ENCODE assay signal across 9 cellular contexts in the genomic region with DNA sequence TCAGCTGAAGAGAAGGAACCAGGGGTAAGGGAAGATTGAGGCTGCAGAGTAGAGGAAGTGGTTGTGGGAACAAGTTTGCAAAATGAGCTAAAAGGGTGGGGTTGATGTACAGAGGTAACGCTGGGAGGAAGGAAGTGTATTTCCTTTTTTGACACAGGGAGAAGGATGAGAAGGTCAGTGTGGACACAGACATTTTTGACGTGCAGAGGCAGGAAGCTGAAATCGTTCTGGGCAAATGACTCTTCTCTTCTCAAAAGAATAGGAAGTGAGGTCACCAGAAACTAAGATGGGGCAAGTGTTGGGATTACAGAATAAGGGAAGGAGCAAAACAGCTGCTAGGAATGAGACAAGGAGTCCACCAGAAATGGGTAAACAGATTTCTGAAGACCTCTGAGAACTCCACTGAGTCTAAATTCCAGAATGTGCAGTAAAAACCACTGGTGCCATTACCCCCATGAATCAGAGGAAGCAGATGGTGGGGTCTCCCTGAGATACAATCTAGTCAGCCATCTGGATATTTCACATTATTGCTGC. TPM values are rescaled to one million over a fixed set of nuclear protein-coding genes. Genes with fewer than 3 reads are reported as not detected.
DNase-seq lines count a peak whose midpoint lies in the region; ATAC-seq, FAIRE-seq and TF ChIP-seq lines count a peak whose summit lies in the region.
"Had no signal": no experiment of that assay in that cellular context is flagged by ENCODE, and none has a peak within 500 bp of the region (broad histone marks: within the 10 kb centered on the region; RNA-seq: fewer than 3 reads in every experiment).

No MANE protein-coding gene starts in this region.

- BruUV-seq in K562 (replicated peaks; lab: Mats Ljungman, UMichigan), result no TSS peak

- H3K9me1 ChIP-seq in K562 (ENCODE audit: control insufficient read depth, insufficient read depth, low read length), result no peaks in the 10 kb centered on the region

- peak; percentile 89 for ATAC-seq in GM18907 (IDR thresholded peaks at IDR 0.05; ENCODE audit: unreplicated experiment)
- no peak for ATAC-seq in K562
- peak; percentile 94 for ATAC-seq in naive thymus-derived CD4-positive, alpha-beta T cell
- no peak for ATAC-seq in GM19035 (IDR thresholded peaks at IDR 0.05; ENCODE audit: unreplicated experiment)
- no peak for ATAC-seq in GM18498 (IDR thresholded peaks at IDR 0.05; ENCODE audit: unreplicated experiment)

- 0% methylated on average over 3 of the region's 3 CpGs for WGBS in K562 (ENCODE audit: insufficient coverage, low coverage, missing lambda C conversion rate)

- no peak overlapping the region for H3K4me3 ChIP-seq in K562
- peak overlapping the region; percentile 43 for H3K4me3 ChIP-seq in naive thymus-derived CD4-positive, alpha-beta T cell (ENCODE audit: low read length)

- peaks cover 4% of the 10 kb centered on the region; the same call in 1 of the 2 replicates for H3K9me3 ChIP-seq in K562 (replicated peaks; ENCODE audit: control insufficient read depth, insufficient read depth, low read depth, low read length)
- peaks cover 0 to 7% (median 0%) of the 10 kb centered on the region in 3 experiments for H3K9me3 ChIP-seq in naive thymus-derived CD4-positive, alpha-beta T cell (ENCODE audit: control insufficient read depth in 2 of 3, low read length in 3 of 3)

- H4K20me1 ChIP-seq in K562 (replicated peaks; ENCODE audit: control insufficient read depth, insufficient read depth, low read length), result no peaks in the 10 kb centered on the region

- peaks cover 0 to 2% (median 0%) of the 10 kb centered on the region in 11 donors for H3K9me3 Mint-ChIP-seq in naive thymus-derived CD4-positive, alpha-beta T cell

- no peak for TF ChIP-seq CTCF in K562 (IDR thresholded peaks at IDR 0.05 in 2 of 3, conservative IDR thresholded peaks at IDR 0.05 in 1 of 3; ENCODE audit: insufficient read depth in 2 of 3, low read depth in 1 of 3, low read length in 3 of 3)

- peak overlapping the region; percentile 57; the same call in 1 of the 2 replicates for H2AFZ ChIP-seq in K562 (ENCODE audit: low read depth, low read length)

- no peak for TF ChIP-seq EP300 in K562 (IDR thresholded peaks at IDR 0.05; ENCODE audit: low read length)

- no peak for FAIRE-seq in K562 (lab: Jason Lieb, UNC)

- H3K4me1 Mint-ChIP-seq in naive thymus-derived CD4-positive, alpha-beta T cell, result peaks cover 8 to 29% (median 23%) of the 10 kb centered on the region in 7 donors

- no peak for TF ChIP-seq RAD21 in K562 (CRISPR knock-in tag; conservative IDR thresholded peaks at IDR 0.05 in 1 of 2, IDR thresholded peaks at IDR 0.05 in 1 of 2)

- TF ChIP-seq POLR2A in K562 (conservative IDR thresholded peaks at IDR 0.05), result no peak

- no peak overlapping the region for H3K27ac Mint-ChIP-seq in naive thymus-derived CD4-positive, alpha-beta T cell

- no peak overlapping the region for H3K27ac ChIP-seq in K562 (ENCODE audit: extremely low read depth, low read depth, low read length)
- peak overlapping the region; percentile 49 for H3K27ac ChIP-seq in naive thymus-derived CD4-positive, alpha-beta T cell (ENCODE audit: low read depth, low read length)

- no peaks in the 10 kb centered on the region; a peak in 1 of 5 replicates for H3K4me1 ChIP-seq in K562 (replicated peaks in 1 of 2; ENCODE audit: control insufficient read depth in 2 of 2, insufficient read depth in 2 of 2, low read length in 2 of 2)
- H3K4me1 ChIP-seq in naive thymus-derived CD4-positive, alpha-beta T cell (ENCODE audit: control insufficient read depth in 2 of 2, insufficient read depth in 2 of 2, low read length in 2 of 2), result peaks cover 34 to 60% of the 10 kb centered on the region in 2 donors

- no peaks in the 10 kb centered on the region for H3K27me3 Mint-ChIP-seq in naive thymus-derived CD4-positive, alpha-beta T cell

- peaks cover 0 to 3% (median 0%) of the 10 kb centered on the region in 5 donors for H3K36me3 Mint-ChIP-seq in naive thymus-derived CD4-positive, alpha-beta T cell

- H3K4me3 Mint-ChIP-seq in naive thymus-derived CD4-positive, alpha-beta T cell, result no peak overlapping the region

- 0 out of 2 replicates have a peak overlapping the region, but pooled peaks have one; percentile 1 for H3K4me2 ChIP-seq in K562 (ENCODE audit: insufficient read depth, low read length)

- no peaks in the 10 kb centered on the region for H3K79me2 ChIP-seq in K562 (ENCODE audit: control insufficient read depth, insufficient read depth, low read length)

- peaks cover 11 to 26% of the 10 kb centered on the region in 2 experiments for H3K27me3 ChIP-seq in K562 (ENCODE audit: control insufficient read depth in 2 of 2, insufficient read depth in 2 of 2, low read length in 2 of 2)
- H3K27me3 ChIP-seq in naive thymus-derived CD4-positive, alpha-beta T cell (ENCODE audit: control insufficient read depth in 2 of 2, insufficient read depth in 2 of 2, low read length in 2 of 2), result no peaks in the 10 kb centered on the region

- H3K36me3 ChIP-seq in K562 (ENCODE audit: control insufficient read depth, insufficient read depth, low read length), result no peaks in the 10 kb centered on the region
- no peaks in the 10 kb centered on the region for H3K36me3 ChIP-seq in naive thymus-derived CD4-positive, alpha-beta T cell (ENCODE audit: control insufficient read depth in 2 of 3, insufficient read depth in 3 of 3, low read length in 3 of 3)

- in situ Hi-C loops in K562 (cut with MboI), result no loop called here

- intact Hi-C loops in K562 (cut with micrococcal nuclease), result no loop called here
- intact Hi-C loops in naive thymus-derived CD4-positive, alpha-beta T cell (cut with micrococcal nuclease), result loop anchor here (1.0 to 10.0 kb wide), 6 partner anchors 14 to 246 kb away; partner anchors contain the start of genes CNOT11 (in 2 of the 2) and RNF149 (in 1 of the 2)

- POLR2A ChIA-PET in K562 (lab: Yijun Ruan, JAX), result no interaction called here
- POLR2A ChIA-PET in naive thymus-derived CD4-positive, alpha-beta T cell (lab: Charles Lee), result interaction anchor here (0.5 to 8.4 kb wide), 15 partner anchors 8 to 361 kb away, joined by 3 to 104 read pairs (median 4); partner anchors contain the start of genes CNOT11, RNF149 and RPL31

- CTCF ChIA-PET in K562 (lab: Yijun Ruan, JAX; ENCODE audit: low intra/inter-chr PET ratio), result no interaction called here
- CTCF ChIA-PET in naive thymus-derived CD4-positive, alpha-beta T cell (lab: Charles Lee), result interaction anchor here (0.8 to 6.2 kb wide), 3 partner anchors 13 to 30 kb away, joined by 3 to 49 read pairs (median 6); no protein-coding TSS in a partner anchor

- peak; percentile 95 for DNase-seq in LHCN-M2 (ENCODE audit: low read depth)
- no peak for DNase-seq in K562 (ENCODE audit: extremely low read depth in 1 of 4, low spot score in 3 of 4)
- DNase-seq in naive thymus-derived CD4-positive, alpha-beta T cell, result peak in 7 of 9 donors; percentile 43 to 84 (median 81)
- DNase-seq in RPMI8226, result no peak
- DNase-seq in DMS79 treated with DMSO at 0.1 percent for 48 hours (lab: John Stamatoyannopoulos, UW), result no peak

- H3K9ac ChIP-seq in K562 (ENCODE audit: insufficient read depth in 1 of 2, low read depth in 2 of 2, low read length in 2 of 2), result no peak overlapping the region

TF ChIP-seq in K562, 482 proteins besides CTCF, POLR2A, EP300 and RAD21 (continues in another document):
- TF ChIP-seq ZNF133 (CRISPR knock-in tag; IDR thresholded peaks at IDR 0.05) (no peak), FOSL1 (tag; conservative IDR thresholded peaks at IDR 0.05) (no peak)

RNA-seq across cellular contexts. Expression of gene RNF149, which starts 20.0 kb away (rescaled TPM):
- 75.9 and 97.7 TPM in 2 replicates for total RNA-seq in LHCN-M2 (2014; rRNA removed)
- 12.4 TPM for polyA plus RNA-seq in LHCN-M2 (2012)
- 82.0 and 197 TPM in 2 replicates for total RNA-seq in K562 (2011; cell fraction: chromatin; rRNA removed; ENCODE audit: low replicate concordance)
- total RNA-seq in K562 (2011; cell fraction: nucleolus; rRNA removed), result 55.7 and 63.3 TPM in 2 replicates
- 101 and 175 TPM in 2 replicates for total RNA-seq in K562 (2011; cell fraction: nucleoplasm; rRNA removed)
- 24.1 and 25.3 TPM in 2 replicates for total RNA-seq in K562 (2014; rRNA removed)
- total RNA-seq in K562 (2014; rRNA removed; fragmentation: Illumina TruSeq; extraction: Trizol), result 31.5 and 36.1 TPM in 2 replicates
- 23.3 and 28.3 TPM in 2 replicates for total RNA-seq in K562 (2015; rRNA removed; fragmentation: Illumina TruSeq; extraction: Trizol)
- total RNA-seq in K562 (2021), result 21.8 and 22.8 TPM in 2 replicates
- 27.2 and 28.4 TPM in 2 replicates for polyA plus RNA-seq in K562 (2011; rRNA removed)
- 8.5 and 12.5 TPM in 2 replicates for polyA plus RNA-seq in K562 (2011; cell fraction: cytosol; rRNA removed)
- polyA plus RNA-seq in K562 (2011; cell fraction: nucleus; rRNA removed), result 34.9 and 38.9 TPM in 2 replicates
- 12.4 and 17.9 TPM in 2 replicates for polyA plus RNA-seq in K562 (2012)
- polyA plus RNA-seq in K562 (2014; fragmentation: Illumina TruSeq; extraction: Trizol), result 17.7 and 21.3 TPM in 2 replicates
- 1 to 10 TPM; 9.0 to 9.5 TPM for polyA plus RNA-seq in K562 (2014; fragmentation: Nextera tagmentation; extraction: Ambion mirVana)
- polyA plus RNA-seq in K562 (2014; rRNA removed), result 21.0 and 23.3 TPM in 2 replicates
- 31.2 and 33.4 TPM in 2 replicates for polyA minus RNA-seq in K562 (2011; rRNA and poly(A)+ RNA removed)
- polyA minus RNA-seq in K562 (2011; cell fraction: cytosol; rRNA and poly(A)+ RNA removed), result 11.4 and 13.9 TPM in 2 replicates
- polyA minus RNA-seq in K562 (2011; cell fraction: nucleus; rRNA and poly(A)+ RNA removed), result 25.7 and 42.1 TPM in 2 replicates
- 100 to 1,000 TPM in 4 of 5 experiments, 10 to 100 TPM in 1; 88.9 to 159 (median 114) TPM for total RNA-seq in naive thymus-derived CD4-positive, alpha-beta T cell
- polyA plus RNA-seq in naive thymus-derived CD4-positive, alpha-beta T cell, result 10 to 100 TPM; 45.2 to 52.6 TPM

RNA-seq across cellular contexts. Expression of gene CREG2, which starts 58.8 kb away (rescaled TPM):
- total RNA-seq in LHCN-M2 (2014; rRNA removed), result 1.8 and 2.4 TPM in 2 replicates
- polyA plus RNA-seq in LHCN-M2 (2012), result 0.17 TPM
- total RNA-seq in K562 (2011; cell fraction: chromatin; rRNA removed; ENCODE audit: low replicate concordance), result not detected in 2 replicates
- not detected in 2 replicates for total RNA-seq in K562 (2011; cell fraction: nucleolus; rRNA removed)
- not detected in 2 replicates for total RNA-seq in K562 (2011; cell fraction: nucleoplasm; rRNA removed)
- total RNA-seq in K562 (2014; rRNA removed), result not detected in 2 replicates
- not detected in 2 replicates for total RNA-seq in K562 (2014; rRNA removed; fragmentation: Illumina TruSeq; extraction: Trizol)
- total RNA-seq in K562 (2015; rRNA removed; fragmentation: Illumina TruSeq; extraction: Trizol), result not detected in 2 replicates
- not detected in 2 replicates for total RNA-seq in K562 (2021)
- not detected in 2 replicates for polyA plus RNA-seq in K562 (2011; rRNA removed)
- not detected in 2 replicates for polyA plus RNA-seq in K562 (2011; cell fraction: cytosol; rRNA removed)
- polyA plus RNA-seq in K562 (2011; cell fraction: nucleus; rRNA removed), result not detected in 2 replicates
- not detected in 2 replicates for polyA plus RNA-seq in K562 (2012)
- not detected in 2 replicates for polyA plus RNA-seq in K562 (2014; fragmentation: Illumina TruSeq; extraction: Trizol)
- not detected for polyA plus RNA-seq in K562 (2014; fragmentation: Nextera tagmentation; extraction: Ambion mirVana)
- not detected in 2 replicates for polyA plus RNA-seq in K562 (2014; rRNA removed)
- not detected in 2 replicates for polyA minus RNA-seq in K562 (2011; rRNA and poly(A)+ RNA removed)
- polyA minus RNA-seq in K562 (2011; cell fraction: cytosol; rRNA and poly(A)+ RNA removed), result not detected in 2 replicates
- polyA minus RNA-seq in K562 (2011; cell fraction: nucleus; rRNA and poly(A)+ RNA removed), result 0.13 TPM in 1 of 2 replicates, not detected in the other
- total RNA-seq in naive thymus-derived CD4-positive, alpha-beta T cell, result under 1 TPM in 1 of 5 experiments, not detected in 4; 0.56 TPM
- polyA plus RNA-seq in naive thymus-derived CD4-positive, alpha-beta T cell, result not detected
- total RNA-seq: SK-MEL-5 had no signal

Comparison
In these comparisons a context has a peak if more than half of its experiments do, and no peak if none do; other contexts are left out.
1. ATAC-seq: peak in GM18907 (single experiment) and naive thymus-derived CD4-positive, alpha-beta T cell (single experiment); none in K562 (single experiment), GM19035 (single experiment) and GM18498 (single experiment).
2. DNase-seq: peak in LHCN-M2 (single experiment) and naive thymus-derived CD4-positive, alpha-beta T cell (7 of 9); none in K562 (0 of 4), RPMI8226 (single experiment) and DMS79 treated with DMSO at 0.1 percent for 48 hours (single experiment).